8 cellular contexts compared by ENCODE assay signal in the genomic region with DNA sequence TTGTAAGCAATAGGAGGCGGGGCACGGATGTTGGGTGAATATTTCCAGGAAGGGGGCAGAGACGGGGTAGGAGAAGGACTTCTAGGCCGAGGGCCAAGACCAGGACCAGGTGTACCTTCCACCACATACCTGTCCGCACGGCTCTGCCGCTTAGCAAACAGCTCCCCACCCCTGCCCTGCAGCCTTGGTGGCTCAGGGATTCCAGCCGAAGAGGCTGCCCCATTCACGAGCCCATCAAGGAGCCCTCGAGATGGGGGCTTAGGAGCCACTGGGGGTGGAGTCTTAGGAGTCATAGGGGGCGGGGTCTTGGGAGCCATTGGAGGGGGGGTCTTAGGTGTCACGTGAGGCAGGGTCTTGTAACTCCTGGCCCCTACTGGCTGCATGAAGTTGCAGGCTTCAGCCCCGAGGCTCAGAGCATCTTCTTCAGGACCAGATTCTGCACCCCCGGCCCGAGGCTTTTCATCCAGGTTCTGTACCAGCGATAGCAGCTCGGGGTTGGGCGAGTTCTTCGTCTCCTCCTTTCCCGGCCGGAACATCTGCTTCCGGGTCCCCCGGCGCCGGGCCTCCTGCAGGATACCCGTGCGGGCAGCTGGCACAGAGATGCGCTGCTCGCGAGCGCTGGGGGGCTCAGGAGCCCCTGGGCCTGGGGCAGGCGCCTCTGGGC. TPM values are rescaled to one million over a fixed set of nuclear protein-coding genes. Genes with fewer than 3 reads are reported as not detected.
DNase-seq lines count a peak whose midpoint lies in the region; ATAC-seq and TF ChIP-seq lines count a peak whose summit lies in the region.

No MANE protein-coding gene starts in this region.

- peaks cover 60% of the 10 kb centered on the region for H3K4me1 ChIP-seq in BLaER1
- peaks cover 4 to 58% (median 31%) of the 10 kb centered on the region in 9 donors for H3K4me1 ChIP-seq in heart right ventricle
- H3K4me1 ChIP-seq in ovary (ENCODE audit: insufficient read depth), result no peaks in the 10 kb centered on the region

- peak overlapping the region; percentile 70 for H3K4me3 ChIP-seq in BLaER1
- peak overlapping the region; percentile 45 to 87 (median 61) for H3K4me3 ChIP-seq in heart right ventricle
- peak overlapping the region; percentile 76 for H3K4me3 ChIP-seq in ovary

- peaks cover 10% of the 10 kb centered on the region for H3K4me1 Mint-ChIP-seq in activated naive CD8-positive, alpha-beta T cell treated with anti-CD3 and anti-CD28 coated beads for 36 hours

- TF ChIP-seq EP300 in ovary (IDR thresholded peaks at IDR 0.05), result no peak

- H3K36me3 Mint-ChIP-seq in activated naive CD8-positive, alpha-beta T cell treated with anti-CD3 and anti-CD28 coated beads for 36 hours, result no peaks in the 10 kb centered on the region

- WGBS in heart right ventricle, 2 donors, result 8 to 13% methylated on average over 32 of the region's 32 CpGs
- WGBS in ovary, 3 donors, result 5 to 7% (median 7%) methylated on average over 28 to 32 of the region's 32 CpGs

- TF ChIP-seq POLR2A in ovary (IDR thresholded peaks at IDR 0.05), result no peak

- H3K4me2 ChIP-seq in BLaER1, result peak overlapping the region; percentile 91

- H3K27ac ChIP-seq in BLaER1 (peak overlapping the region; percentile 57), heart right ventricle (peak overlapping the region; percentile 73 to 97 (median 88)), ovary (no peak overlapping the region)

- intact Hi-C loops in heart right ventricle (cut with DNase I) (loop anchor here in 2 of 10 donors (5.0 kb wide), 1 partner anchor 85 kb away; no protein-coding TSS in a partner anchor), ovary (cut with DNase I) (no loop called here)

- H3K27me3 ChIP-seq in BLaER1 (no peaks in the 10 kb centered on the region; the same call in 1 of the 2 replicates), heart right ventricle (no peaks in the 10 kb centered on the region), ovary (no peaks in the 10 kb centered on the region)

- peak in 2 of 8 donors; percentile 4 to 10 for ATAC-seq in heart right ventricle
- ATAC-seq in HG03159 (IDR thresholded peaks at IDR 0.05; ENCODE audit: unreplicated experiment), result no peak
- no peak for ATAC-seq in left lobe of liver

- H3K36me3 ChIP-seq in BLaER1, result no peaks in the 10 kb centered on the region
- H3K36me3 ChIP-seq in heart right ventricle, result no peaks in the 10 kb centered on the region
- no peaks in the 10 kb centered on the region for H3K36me3 ChIP-seq in ovary

- H3K9me3 Mint-ChIP-seq in activated naive CD8-positive, alpha-beta T cell treated with anti-CD3 and anti-CD28 coated beads for 36 hours, result no peaks in the 10 kb centered on the region

- TF ChIP-seq CTCF in heart right ventricle (IDR thresholded peaks at IDR 0.05) (no peak), ovary (IDR thresholded peaks at IDR 0.05) (no peak)

- peak overlapping the region; percentile 72 for H3K9ac ChIP-seq in BLaER1

- peak overlapping the region; percentile 72 for H3K4me3 Mint-ChIP-seq in activated naive CD8-positive, alpha-beta T cell treated with anti-CD3 and anti-CD28 coated beads for 36 hours

- H3K9me3 ChIP-seq in BLaER1, result no peaks in the 10 kb centered on the region
- H3K9me3 ChIP-seq in heart right ventricle, result no peaks in the 10 kb centered on the region
- no peaks in the 10 kb centered on the region for H3K9me3 ChIP-seq in ovary

- H3K27me3 Mint-ChIP-seq in activated naive CD8-positive, alpha-beta T cell treated with anti-CD3 and anti-CD28 coated beads for 36 hours, result peaks cover 13% of the 10 kb centered on the region

- H4K20me1 ChIP-seq in BLaER1, result no peaks in the 10 kb centered on the region

- DNase-seq in NCI-H1092 (lab: John Stamatoyannopoulos, UW) (peak; percentile 49), heart right ventricle (peak in 1 of 2 donors; percentile 63), ovary (peak; percentile 51 to 77 (median 61)), left lobe of liver (ENCODE audit: low spot score) (no peak), NK-92 (lab: John Stamatoyannopoulos, UW; ENCODE audit: unreplicated experiment) (no peak)
- DNase-seq in activated naive CD8-positive, alpha-beta T cell treated with anti-CD3 and anti-CD28 coated beads for 36 hours, result peak; percentile 42

- no peak overlapping the region for H3K27ac Mint-ChIP-seq in activated naive CD8-positive, alpha-beta T cell treated with anti-CD3 and anti-CD28 coated beads for 36 hours

RNA-seq across cellular contexts. Expression of a gene that starts 6.1 kb away (rescaled TPM):
- total RNA-seq in activated naive CD8-positive, alpha-beta T cell treated with anti-CD3 and anti-CD28 coated beads for 36 hours, result not detected
- total RNA-seq in heart right ventricle, result 1 to 10 TPM in 5 of 10 donors, under 1 TPM in 5; 0.41 to 3.4 (median 0.98) TPM
- under 1 TPM; 0.51 to 0.54 TPM for polyA plus RNA-seq in heart right ventricle
- 1 to 10 TPM in 3 of 7 donors, under 1 TPM in 3, not detected in 1; 0.25 to 1.8 (median 0.77) TPM for total RNA-seq in ovary
- polyA plus RNA-seq in ovary, result 1 to 10 TPM; 1.3 to 6.1 TPM
- not detected for total RNA-seq in left lobe of liver

RNA-seq across cellular contexts. Expression of a gene that starts 8.5 kb away (rescaled TPM):
- total RNA-seq in activated naive CD8-positive, alpha-beta T cell treated with anti-CD3 and anti-CD28 coated beads for 36 hours, result not detected
- 100 to 1,000 TPM; 120 to 833 (median 469) TPM for total RNA-seq in heart right ventricle
- 100 to 1,000 TPM in 1 of 2 donors, 10 to 100 TPM in 1; 61.6 to 147 TPM for polyA plus RNA-seq in heart right ventricle
- total RNA-seq in ovary, result under 1 TPM in 3 of 7 donors, not detected in 4; 0.12 to 0.61 (median 0.15) TPM
- polyA plus RNA-seq in ovary, result under 1 TPM; 0.07 to 0.35 TPM
- not detected for total RNA-seq in left lobe of liver

RNA-seq across cellular contexts. Expression of a gene that starts 50.6 kb away (rescaled TPM):
- total RNA-seq in activated naive CD8-positive, alpha-beta T cell treated with anti-CD3 and anti-CD28 coated beads for 36 hours, result 1 to 10 TPM; 5.4 to 6.7 TPM
- total RNA-seq in heart right ventricle (1 to 10 TPM; 2.4 to 4.2 (median 3.4) TPM), ovary (10 to 100 TPM in 2 of 7 donors, 1 to 10 TPM in 5; 2.0 to 11.1 (median 8.4) TPM), left lobe of liver (6.6 TPM)
- polyA plus RNA-seq in heart right ventricle (10 to 100 TPM in 1 of 2 donors, 1 to 10 TPM in 1; 1.8 to 15.1 TPM), ovary (1 to 10 TPM; 4.7 to 5.6 TPM)

RNA-seq across cellular contexts. Expression of a gene that starts 56.2 kb away (rescaled TPM):
- 1 to 10 TPM; 7.7 to 8.1 TPM for total RNA-seq in activated naive CD8-positive, alpha-beta T cell treated with anti-CD3 and anti-CD28 coated beads for 36 hours
- 10 to 100 TPM; 14.5 to 34.5 (median 19.4) TPM for total RNA-seq in heart right ventricle
- polyA plus RNA-seq in heart right ventricle, result 10 to 100 TPM in 1 of 2 donors, 1 to 10 TPM in 1; 7.9 to 16.3 TPM
- 10 to 100 TPM; 29.0 to 72.7 (median 33.1) TPM for total RNA-seq in ovary
- 10 to 100 TPM in 1 of 2 donors, 1 to 10 TPM in 1; 8.0 to 27.8 TPM for polyA plus RNA-seq in ovary
- 4.8 TPM for total RNA-seq in left lobe of liver

Comparison
In these comparisons a context has a peak if more than half of its experiments do, and no peak if none do; other contexts are left out.
1. H3K27ac ChIP-seq: peak in BLaER1 (single experiment) and heart right ventricle (10 of 10); none in ovary (0 of 2).
2. DNase-seq: peak in NCI-H1092 (single experiment), activated naive CD8-positive, alpha-beta T cell treated with anti-CD3 and anti-CD28 coated beads for 36 hours (single experiment) and ovary (5 of 5); none in left lobe of liver (single experiment) and NK-92 (single experiment).
3. RNA of a gene that starts 8.5 kb away (total RNA-seq): 120 to 833 TPM in heart right ventricle; 0.12 to 0.61 TPM in ovary, not detected in left lobe of liver (single experiment) and not detected in activated naive CD8-positive, alpha-beta T cell treated with anti-CD3 and anti-CD28 coated beads for 36 hours; every median in the first group is over 10 times any median in the second.
4. Peak in every context shown above with its lines, with median percentiles within 50 percentile points of each other: H3K4me3 ChIP-seq.